1 cellular context compared by ENCODE assay signal in the genomic region with DNA sequence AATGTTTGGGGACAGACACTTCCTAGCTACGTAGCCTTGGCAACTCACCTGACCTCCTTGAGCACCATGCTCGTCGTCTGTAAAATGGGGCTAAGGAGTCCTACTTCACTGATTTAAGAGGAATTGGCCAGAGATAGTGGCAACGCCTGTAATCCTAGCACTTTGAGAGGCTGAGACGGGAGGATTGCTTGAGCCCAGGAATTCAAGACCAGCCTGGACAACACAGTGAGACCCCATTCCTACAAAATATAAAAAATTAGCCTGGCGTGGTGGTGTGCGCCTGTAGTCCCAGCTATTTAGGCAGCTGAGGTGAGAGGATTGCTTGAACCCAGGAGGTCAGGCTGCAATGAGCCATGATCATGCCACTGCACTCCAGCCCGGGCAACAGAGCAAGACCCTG.
A peak's percentile ranks its signal among the peaks of the same experiment; 100 is the strongest.
TF ChIP-seq lines count a peak whose summit lies in the region.

No MANE protein-coding gene starts in this region.

TF ChIP-seq in HEK293, 187 proteins besides CTCF, POLR2A, EP300 and RAD21:
- TF ChIP-seq ZNF433 (tag by site-specific recombination; IDR thresholded peaks at IDR 0.05; ENCODE audit: low read depth) (no peak), ZNF121 (tag by site-specific recombination; IDR thresholded peaks at IDR 0.05) (peak; percentile 95)
TF ChIP-seq in HEK293: peak in this region for 1.
